23 cellular contexts compared by ENCODE assay signal in genomic region chrY:6911272-6911995, GRCh38. TPM values are rescaled to one million over a fixed set of nuclear protein-coding genes. Genes with fewer than 3 reads are reported as not detected.
DNase-seq lines count a peak whose midpoint lies in the region; ATAC-seq and TF ChIP-seq lines count a peak whose summit lies in the region.
"Had no signal": no experiment of that assay in that cellular context is flagged by ENCODE, and none has a peak within 500 bp of the region (broad histone marks: within the 10 kb centered on the region; RNA-seq: fewer than 3 reads in every experiment).

Gene AMELY (minus strand): TSS chrY:6911752. CDS start chrY:6872608, 39,144 bp downstream.

- no peak within 1 kb of the TSS for H3K27ac ChIP-seq in testis
- H3K27ac ChIP-seq: colonic mucosa, SJSA1, tibial nerve had no signal

- CTCF ChIA-PET in activated CD8-positive, alpha-beta T cell treated with anti-CD3 and anti-CD28 coated beads for 36 hours (lab: Charles Lee), result no interaction called here
- CTCF ChIA-PET in activated CD8-positive, alpha-beta T cell treated with anti-CD3 and anti-CD28 coated beads, Interleukin-2, amount 10 ng/mL, durations not matched to agents 7 days and 5 days (lab: Charles Lee), result no interaction called here
- CTCF ChIA-PET in activated naive CD4-positive, alpha-beta T cell treated with anti-CD3 and anti-CD28 coated beads for 36 hours (lab: Charles Lee), result no interaction called here

- ATAC-seq in activated CD8-positive, alpha-beta T cell treated with anti-CD3 and anti-CD28 coated beads for 36 hours, result no peak
- no peak for ATAC-seq in activated CD8-positive, alpha-beta T cell treated with anti-CD3 and anti-CD28 coated beads, Interleukin-2, amount 10 ng/mL, durations not matched to agents 7 days and 5 days
- ATAC-seq in central memory CD8-positive, alpha-beta T cell (replicated peaks; ENCODE audit: extremely low read depth, poor library complexity, severe bottlenecking), result no peak
- ATAC-seq: activated T-helper 17 cell treated with anti-CD3 and anti-CD28 coated beads, Interleukin-2, amount 50 U/mL, for 72 hours; CD8-positive, alpha-beta T cell had no signal

- POLR2A ChIA-PET in activated CD8-positive, alpha-beta T cell treated with anti-CD3 and anti-CD28 coated beads for 36 hours (lab: Charles Lee), result no interaction called here
- POLR2A ChIA-PET in activated CD8-positive, alpha-beta T cell treated with anti-CD3 and anti-CD28 coated beads, Interleukin-2, amount 10 ng/mL, durations not matched to agents 7 days and 5 days (lab: Charles Lee), result no interaction called here

- no peak for DNase-seq in activated CD8-positive, alpha-beta T cell treated with anti-CD3 and anti-CD28 coated beads for 36 hours
- DNase-seq in activated CD8-positive, alpha-beta T cell treated with anti-CD3 and anti-CD28 coated beads, Interleukin-2, amount 10 ng/mL, durations not matched to agents 7 days and 5 days, result no peak
- DNase-seq in central memory CD8-positive, alpha-beta T cell (ENCODE audit: low spot score in 2 of 2), result no peak
- DNase-seq in left kidney (ENCODE audit: low read depth, low spot score), result peak; percentile 81
- peak; percentile 25 for DNase-seq in testis
- no peak for DNase-seq in activated naive CD4-positive, alpha-beta T cell treated with anti-CD3 and anti-CD28 coated beads for 36 hours
- DNase-seq in T1000 (lab: John Stamatoyannopoulos, UW), result no peak
- no peak for DNase-seq in GF-D8 (lab: John Stamatoyannopoulos, UW)
- DNase-seq: aorta; CD8-positive, alpha-beta T cell; colonic mucosa; hippocampal formation; Kasumi-1; NCI-H146; NCI-H345; retina had no signal

- H3K27me3 ChIP-seq in testis, result no peaks in the 10 kb centered on the region
- H3K27me3 ChIP-seq: colonic mucosa, tibial nerve had no signal

- no peaks in the 10 kb centered on the region for H3K9me3 Mint-ChIP-seq in activated CD8-positive, alpha-beta T cell treated with anti-CD3 and anti-CD28 coated beads for 36 hours
- H3K9me3 Mint-ChIP-seq in activated CD8-positive, alpha-beta T cell treated with anti-CD3 and anti-CD28 coated beads, Interleukin-2, amount 10 ng/mL, durations not matched to agents 7 days and 5 days (ENCODE audit: insufficient read depth), result no peaks in the 10 kb centered on the region
- no peaks in the 10 kb centered on the region for H3K9me3 Mint-ChIP-seq in central memory CD8-positive, alpha-beta T cell
- H3K9me3 Mint-ChIP-seq in activated naive CD4-positive, alpha-beta T cell treated with anti-CD3 and anti-CD28 coated beads for 36 hours, result no peaks in the 10 kb centered on the region
- H3K9me3 Mint-ChIP-seq: activated T-helper 17 cell treated with anti-CD3 and anti-CD28 coated beads, Interleukin-2, amount 50 U/mL, for 72 hours; CD8-positive, alpha-beta T cell; neural crest cell had no signal

- WGBS in testis, 2 donors, result 13% methylated on average over 26 of the region's 58 CpGs; no CpG with 5 or more reads in 1 of the 2 donors

- H3K4me3 ChIP-seq in testis, result peak within 1 kb of the TSS; percentile 29 to 50
- H3K4me3 ChIP-seq: colonic mucosa, SJSA1 had no signal

- H3K4me1 ChIP-seq in testis, result no peaks in the 10 kb centered on the region
- H3K4me1 ChIP-seq: colonic mucosa, SJSA1 had no signal

- H3K4me1 Mint-ChIP-seq in activated CD8-positive, alpha-beta T cell treated with anti-CD3 and anti-CD28 coated beads for 36 hours (ENCODE audit: low read depth), result peaks cover 6% of the 10 kb centered on the region
- peaks cover 3% of the 10 kb centered on the region for H3K4me1 Mint-ChIP-seq in activated CD8-positive, alpha-beta T cell treated with anti-CD3 and anti-CD28 coated beads, Interleukin-2, amount 10 ng/mL, durations not matched to agents 7 days and 5 days (ENCODE audit: low read depth)
- H3K4me1 Mint-ChIP-seq in central memory CD8-positive, alpha-beta T cell, result peaks cover 15% of the 10 kb centered on the region
- peaks cover 7% of the 10 kb centered on the region for H3K4me1 Mint-ChIP-seq in activated naive CD4-positive, alpha-beta T cell treated with anti-CD3 and anti-CD28 coated beads for 36 hours (ENCODE audit: low read depth)
- H3K4me1 Mint-ChIP-seq: activated T-helper 17 cell treated with anti-CD3 and anti-CD28 coated beads, Interleukin-2, amount 50 U/mL, for 72 hours; neural crest cell had no signal

- H3K27ac Mint-ChIP-seq in activated CD8-positive, alpha-beta T cell treated with anti-CD3 and anti-CD28 coated beads for 36 hours, result no peak within 1 kb of the TSS
- H3K27ac Mint-ChIP-seq in activated CD8-positive, alpha-beta T cell treated with anti-CD3 and anti-CD28 coated beads, Interleukin-2, amount 10 ng/mL, durations not matched to agents 7 days and 5 days, result no peak within 1 kb of the TSS
- no peak within 1 kb of the TSS for H3K27ac Mint-ChIP-seq in central memory CD8-positive, alpha-beta T cell (ENCODE audit: low read depth)
- no peak within 1 kb of the TSS for H3K27ac Mint-ChIP-seq in activated naive CD4-positive, alpha-beta T cell treated with anti-CD3 and anti-CD28 coated beads for 36 hours
- H3K27ac Mint-ChIP-seq: activated T-helper 17 cell treated with anti-CD3 and anti-CD28 coated beads, Interleukin-2, amount 50 U/mL, for 72 hours; CD8-positive, alpha-beta T cell had no signal

- H3K4me3 Mint-ChIP-seq in activated CD8-positive, alpha-beta T cell treated with anti-CD3 and anti-CD28 coated beads for 36 hours, result peak within 1 kb of the TSS; percentile 32
- no peak within 1 kb of the TSS for H3K4me3 Mint-ChIP-seq in activated CD8-positive, alpha-beta T cell treated with anti-CD3 and anti-CD28 coated beads, Interleukin-2, amount 10 ng/mL, durations not matched to agents 7 days and 5 days
- peak within 1 kb of the TSS; percentile 56 for H3K4me3 Mint-ChIP-seq in central memory CD8-positive, alpha-beta T cell
- no peak within 1 kb of the TSS for H3K4me3 Mint-ChIP-seq in activated naive CD4-positive, alpha-beta T cell treated with anti-CD3 and anti-CD28 coated beads for 36 hours
- H3K4me3 Mint-ChIP-seq: activated T-helper 17 cell treated with anti-CD3 and anti-CD28 coated beads, Interleukin-2, amount 50 U/mL, for 72 hours; CD8-positive, alpha-beta T cell; neural crest cell had no signal

- H3K36me3 ChIP-seq in testis (ENCODE audit: low read depth, missing control alignments), result no peaks in the 10 kb centered on the region
- H3K36me3 ChIP-seq: colonic mucosa, SJSA1, tibial nerve had no signal

- H3K27me3 Mint-ChIP-seq in activated CD8-positive, alpha-beta T cell treated with anti-CD3 and anti-CD28 coated beads for 36 hours, result peaks cover 24% of the 10 kb centered on the region
- peaks cover 28% of the 10 kb centered on the region for H3K27me3 Mint-ChIP-seq in activated CD8-positive, alpha-beta T cell treated with anti-CD3 and anti-CD28 coated beads, Interleukin-2, amount 10 ng/mL, durations not matched to agents 7 days and 5 days (ENCODE audit: low read depth)
- H3K27me3 Mint-ChIP-seq in central memory CD8-positive, alpha-beta T cell, result peaks cover 85% of the 10 kb centered on the region
- peaks cover 36% of the 10 kb centered on the region for H3K27me3 Mint-ChIP-seq in activated naive CD4-positive, alpha-beta T cell treated with anti-CD3 and anti-CD28 coated beads for 36 hours (ENCODE audit: low read depth)

- H3K9me3 ChIP-seq in testis, result no peaks in the 10 kb centered on the region
- H3K9me3 ChIP-seq: colonic mucosa, SJSA1, tibial nerve had no signal

- intact Hi-C loops in activated CD8-positive, alpha-beta T cell treated with anti-CD3 and anti-CD28 coated beads for 36 hours (cut with micrococcal nuclease), result no loop called here
- intact Hi-C loops in testis (cut with DNase I; ENCODE audit: low total_unique reads), result no loop called here
- intact Hi-C loops in activated naive CD4-positive, alpha-beta T cell treated with anti-CD3 and anti-CD28 coated beads for 36 hours (cut with micrococcal nuclease), result no loop called here

- no peak for TF ChIP-seq CTCF in activated CD8-positive, alpha-beta T cell treated with anti-CD3 and anti-CD28 coated beads for 36 hours (IDR thresholded peaks at IDR 0.05)
- TF ChIP-seq CTCF in testis (IDR thresholded peaks at IDR 0.05), result no peak

- TF ChIP-seq POLR2A in testis (IDR thresholded peaks at IDR 0.05), result no peak

- H3K36me3 Mint-ChIP-seq in activated CD8-positive, alpha-beta T cell treated with anti-CD3 and anti-CD28 coated beads for 36 hours (ENCODE audit: low read depth), result no peaks in the 10 kb centered on the region
- no peaks in the 10 kb centered on the region for H3K36me3 Mint-ChIP-seq in activated CD8-positive, alpha-beta T cell treated with anti-CD3 and anti-CD28 coated beads, Interleukin-2, amount 10 ng/mL, durations not matched to agents 7 days and 5 days (ENCODE audit: low read depth)
- H3K36me3 Mint-ChIP-seq in central memory CD8-positive, alpha-beta T cell (ENCODE audit: insufficient read depth), result no peaks in the 10 kb centered on the region
- no peaks in the 10 kb centered on the region for H3K36me3 Mint-ChIP-seq in activated naive CD4-positive, alpha-beta T cell treated with anti-CD3 and anti-CD28 coated beads for 36 hours (ENCODE audit: low read depth)
- H3K36me3 Mint-ChIP-seq: CD8-positive, alpha-beta T cell had no signal

RNA-seq across cellular contexts. Expression of gene AMELY, which starts in this region (rescaled TPM):
- not detected for total RNA-seq in activated CD8-positive, alpha-beta T cell treated with anti-CD3 and anti-CD28 coated beads for 36 hours
- total RNA-seq in activated CD8-positive, alpha-beta T cell treated with anti-CD3 and anti-CD28 coated beads, Interleukin-2, amount 10 ng/mL, durations not matched to agents 7 days and 5 days, result not detected
- not detected for total RNA-seq in testis
- not detected for polyA plus RNA-seq in testis (ENCODE audit: insufficient read depth, low read depth, low replicate concordance)
- not detected for total RNA-seq in activated naive CD4-positive, alpha-beta T cell treated with anti-CD3 and anti-CD28 coated beads for 36 hours
- total RNA-seq: A673; activated T-helper 17 cell treated with anti-CD3 and anti-CD28 coated beads, Interleukin-2, amount 50 U/mL, for 72 hours; aorta; CD8-positive, alpha-beta T cell; colonic mucosa; fibroblast of lung; lung microvascular endothelial cell; neural crest cell; SJSA1; tibial nerve had no signal
- polyA plus RNA-seq: aorta, fibroblast of lung had no signal

Comparison
In these comparisons a context has a peak if more than half of its experiments do, and no peak if none do; other contexts are left out.
1. H3K4me3 Mint-ChIP-seq: peak in activated CD8-positive, alpha-beta T cell treated with anti-CD3 and anti-CD28 coated beads for 36 hours (single experiment) and central memory CD8-positive, alpha-beta T cell (single experiment); none in activated CD8-positive, alpha-beta T cell treated with anti-CD3 and anti-CD28 coated beads, Interleukin-2, amount 10 ng/mL, durations not matched to agents 7 days and 5 days (single experiment) and activated naive CD4-positive, alpha-beta T cell treated with anti-CD3 and anti-CD28 coated beads for 36 hours (single experiment).
2. DNase-seq: peak in left kidney (single experiment) and testis (single experiment); none in activated CD8-positive, alpha-beta T cell treated with anti-CD3 and anti-CD28 coated beads for 36 hours (single experiment), activated CD8-positive, alpha-beta T cell treated with anti-CD3 and anti-CD28 coated beads, Interleukin-2, amount 10 ng/mL, durations not matched to agents 7 days and 5 days (single experiment), central memory CD8-positive, alpha-beta T cell (0 of 2), activated naive CD4-positive, alpha-beta T cell treated with anti-CD3 and anti-CD28 coated beads for 36 hours (single experiment), T1000 (single experiment) and GF-D8 (single experiment).